In the genomic region with DNA sequence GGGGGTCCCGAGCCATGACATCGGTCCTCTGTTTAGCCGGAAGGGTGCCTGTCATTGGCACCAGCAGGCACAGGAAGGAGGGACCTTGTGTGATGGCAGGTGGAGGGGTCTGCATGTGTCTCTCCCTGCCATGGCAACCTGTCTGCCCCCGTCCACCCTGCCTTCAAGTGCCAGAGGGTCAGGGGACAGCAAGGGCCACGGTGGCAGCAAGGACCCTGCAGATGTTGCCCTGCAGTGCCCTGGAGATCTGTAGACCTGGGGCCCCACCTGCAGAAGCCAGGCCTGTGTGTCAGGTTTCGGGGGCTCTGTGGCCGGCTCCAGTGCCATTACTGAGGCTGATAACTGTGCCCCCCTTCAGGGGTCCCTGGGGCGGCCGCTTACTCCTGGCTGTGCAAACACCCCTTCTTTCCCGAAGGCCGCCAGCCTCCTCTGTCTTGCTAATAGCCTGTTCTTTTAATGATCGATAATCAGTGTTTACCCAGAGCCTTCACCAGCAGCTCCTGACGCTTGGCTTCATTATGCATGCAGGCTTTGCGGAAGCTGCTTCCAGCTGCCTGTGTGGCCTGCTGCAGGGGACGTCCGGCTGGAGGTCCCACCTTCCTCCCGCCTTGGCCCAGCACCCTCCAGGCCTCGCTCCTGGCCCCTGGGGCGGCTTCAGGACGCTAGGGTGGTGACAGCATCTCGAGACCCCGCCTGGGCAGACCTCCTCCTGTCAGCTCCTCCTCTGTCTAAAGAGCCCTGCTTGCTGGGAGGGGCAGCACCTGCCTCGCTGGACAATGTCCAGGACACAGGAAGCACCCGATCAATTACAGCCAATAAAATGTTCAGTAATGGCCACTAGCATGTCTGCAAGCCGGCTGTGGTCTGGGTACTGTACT, we compare ENCODE assay signal across 14 cellular contexts.
A peak's percentile ranks its signal among the peaks of the same experiment; 100 is the strongest.
DNase-seq lines count a peak whose midpoint lies in the region; ATAC-seq and TF ChIP-seq lines count a peak whose summit lies in the region.
"Had no signal": no experiment of that assay in that cellular context is flagged by ENCODE, and none has a peak within 500 bp of the region (broad histone marks: within the 10 kb centered on the region; RNA-seq: fewer than 3 reads in every experiment).

No MANE protein-coding gene starts in this region.

- intact Hi-C loops in body of pancreas (cut with DNase I): no loop called here

- H3K9ac ChIP-seq in liver (ENCODE audit: low read depth in 1 of 2, low read length in 2 of 2): no peak overlapping the region
- no peak overlapping the region for H3K9ac ChIP-seq in mesenchymal stem cell (ENCODE audit: low read length)

- H2AFZ ChIP-seq in mesenchymal stem cell (ENCODE audit: low read depth, low read length): no peak overlapping the region

- H3K79me1 ChIP-seq in mesenchymal stem cell (replicated peaks; ENCODE audit: low read length, poor library complexity, severe bottlenecking): no peaks in the 10 kb centered on the region

- H2BK15ac ChIP-seq in mesenchymal stem cell (ENCODE audit: low read depth, poor library complexity, severe bottlenecking): no peak overlapping the region

- H4K8ac ChIP-seq in mesenchymal stem cell (ENCODE audit: low read length): no peak overlapping the region

- no peak overlapping the region for H3K4ac ChIP-seq in mesenchymal stem cell (ENCODE audit: low read depth in 1 of 2, low read length in 2 of 2)

- no peak overlapping the region for H2AK5ac ChIP-seq in mesenchymal stem cell (ENCODE audit: low read length, severe bottlenecking)

- TF ChIP-seq POLR2A in body of pancreas (IDR thresholded peaks at IDR 0.05): peak in 1 of 3 donors; percentile 19

- peak; percentile 19 for DNase-seq in activated naive CD8-positive, alpha-beta T cell treated with anti-CD3 and anti-CD28 coated beads, Interleukin-2, amount 10 ng/mL, durations not matched to agents 7 days and 5 days
- no peak for DNase-seq in activated naive CD8-positive, alpha-beta T cell treated with anti-CD3 and anti-CD28 coated beads, Interleukin-2, amount 50 U/mL, for 24 hours
- DNase-seq in body of pancreas: peak; percentile 47 to 75 (median 69)
- DNase-seq in AG20443 (ENCODE audit: low spot score): no peak
- DNase-seq in mesenchymal stem cell: no peak
- DNase-seq in dedifferentiated amniotic fluid mesenchymal stem cell (ENCODE audit: extremely low spot score): no peak
- DNase-seq: activated B cell treated with CpG ODN at 0.5 μM for 24 hours; activated T-cell treated with anti-CD3 and anti-CD28 coated beads, Interleukin-2, amount 50 U/mL, for 24 hours; stimulated activated CD4-positive, alpha-beta T cell treated with anti-CD3 and anti-CD28 coated beads, Interleukin-2, amount 100 ng/mL, for 48 hours; stimulated activated naive CD8-positive, alpha-beta T cell treated with anti-CD3 and anti-CD28 coated beads, Interleukin-15, amount 100 ng/mL, for 72 hours had no signal

- POLR2A ChIA-PET in activated naive CD8-positive, alpha-beta T cell treated with anti-CD3 and anti-CD28 coated beads, Interleukin-2, amount 10 ng/mL, durations not matched to agents 7 days and 5 days (lab: Charles Lee): no interaction called here

- H3K36me3 ChIP-seq in body of pancreas (replicated peaks in 1 of 2; ENCODE audit: insufficient read depth in 1 of 2, low read depth in 2 of 2): no peaks in the 10 kb centered on the region
- H3K36me3 ChIP-seq in liver (ENCODE audit: control insufficient read depth in 4 of 4, insufficient read depth in 3 of 4, low read depth in 1 of 4, low read length in 3 of 4): no peaks in the 10 kb centered on the region
- no peaks in the 10 kb centered on the region for H3K36me3 ChIP-seq in mesenchymal stem cell (ENCODE audit: control insufficient read depth in 1 of 2, insufficient read depth in 2 of 2, low read depth in 1 of 2, low read length in 2 of 2)

- H3K27me3 ChIP-seq in body of pancreas (no peaks in the 10 kb centered on the region), liver (ENCODE audit: control insufficient read depth in 4 of 4, insufficient read depth in 4 of 4, low read length in 3 of 4) (peaks cover 0 to 2% (median 0%) of the 10 kb centered on the region in 4 donors), mesenchymal stem cell (ENCODE audit: control insufficient read depth in 1 of 2, insufficient read depth in 1 of 2, low read length in 2 of 2) (peaks cover 0 to 20% of the 10 kb centered on the region in 2 experiments)

- no peak overlapping the region for H3K4me3 ChIP-seq in body of pancreas
- H3K4me3 ChIP-seq in liver (ENCODE audit: low read depth in 1 of 3, low read length in 3 of 3): no peak overlapping the region
- H3K4me3 ChIP-seq in mesenchymal stem cell (ENCODE audit: insufficient read depth in 1 of 2, low read depth in 1 of 2, low read length in 2 of 2): no peak overlapping the region

- no peak overlapping the region for H4K91ac ChIP-seq in mesenchymal stem cell (ENCODE audit: low read length)

- no peak overlapping the region for H3K27ac Mint-ChIP-seq in activated naive CD8-positive, alpha-beta T cell treated with anti-CD3 and anti-CD28 coated beads, Interleukin-2, amount 10 ng/mL, durations not matched to agents 7 days and 5 days
- H3K27ac Mint-ChIP-seq in activated naive CD8-positive, alpha-beta T cell treated with anti-CD3 and anti-CD28 coated beads, Interleukin-2, amount 50 U/mL, for 24 hours: no peak overlapping the region
- H3K27ac Mint-ChIP-seq: activated B cell treated with CpG ODN at 0.5 μM for 24 hours; activated T-cell treated with anti-CD3 and anti-CD28 coated beads, Interleukin-2, amount 50 U/mL, for 24 hours; nephron; stimulated activated naive CD8-positive, alpha-beta T cell treated with anti-CD3 and anti-CD28 coated beads, Interleukin-15, amount 100 ng/mL, for 72 hours had no signal

- no peak overlapping the region for H2BK120ac ChIP-seq in mesenchymal stem cell (ENCODE audit: low read depth, low read length)

- peaks cover 9% of the 10 kb centered on the region for H3K9me3 Mint-ChIP-seq in activated naive CD8-positive, alpha-beta T cell treated with anti-CD3 and anti-CD28 coated beads, Interleukin-2, amount 10 ng/mL, durations not matched to agents 7 days and 5 days
- H3K9me3 Mint-ChIP-seq in activated naive CD8-positive, alpha-beta T cell treated with anti-CD3 and anti-CD28 coated beads, Interleukin-2, amount 50 U/mL, for 24 hours: peaks cover 10% of the 10 kb centered on the region
- H3K9me3 Mint-ChIP-seq: activated T-cell treated with anti-CD3 and anti-CD28 coated beads, Interleukin-2, amount 50 U/mL, for 24 hours; nephron had no signal

- H3K4me1 ChIP-seq in body of pancreas (peaks cover 16% of the 10 kb centered on the region), liver (ENCODE audit: control insufficient read depth in 4 of 4, insufficient read depth in 4 of 4, low read length in 3 of 4) (peaks cover 4 to 15% (median 13%) of the 10 kb centered on the region in 4 donors), mesenchymal stem cell (ENCODE audit: control insufficient read depth, insufficient read depth, low read depth, low read length) (no peaks in the 10 kb centered on the region)

- H3K27ac ChIP-seq in body of pancreas: peak overlapping the region in 2 of 4 donors; percentile 21 to 39
- no peak overlapping the region for H3K27ac ChIP-seq in liver (ENCODE audit: low read depth in 1 of 2, low read length in 2 of 2)
- H3K27ac ChIP-seq in mesenchymal stem cell (ENCODE audit: low read length, poor library complexity, severe bottlenecking): no peak overlapping the region

- 9 to 29% methylated on average over 8 to 21 of the region's 25 CpGs for WGBS in body of pancreas, 2 donors
- 28% methylated on average over 25 of the region's 25 CpGs for WGBS in liver
- WGBS in mesenchymal stem cell: 23% methylated on average over 24 of the region's 25 CpGs

- no peak overlapping the region for H3K23ac ChIP-seq in mesenchymal stem cell (ENCODE audit: low read length in 2 of 2)

- H3K36me3 Mint-ChIP-seq in activated naive CD8-positive, alpha-beta T cell treated with anti-CD3 and anti-CD28 coated beads, Interleukin-2, amount 10 ng/mL, durations not matched to agents 7 days and 5 days: no peaks in the 10 kb centered on the region
- no peaks in the 10 kb centered on the region for H3K36me3 Mint-ChIP-seq in activated naive CD8-positive, alpha-beta T cell treated with anti-CD3 and anti-CD28 coated beads, Interleukin-2, amount 50 U/mL, for 24 hours (ENCODE audit: low read depth)
- H3K36me3 Mint-ChIP-seq: brain had no signal

- no peaks in the 10 kb centered on the region for H3K27me3 Mint-ChIP-seq in activated naive CD8-positive, alpha-beta T cell treated with anti-CD3 and anti-CD28 coated beads, Interleukin-2, amount 10 ng/mL, durations not matched to agents 7 days and 5 days
- H3K27me3 Mint-ChIP-seq in activated naive CD8-positive, alpha-beta T cell treated with anti-CD3 and anti-CD28 coated beads, Interleukin-2, amount 50 U/mL, for 24 hours: peaks cover 4% of the 10 kb centered on the region

- H3K4me1 Mint-ChIP-seq in activated naive CD8-positive, alpha-beta T cell treated with anti-CD3 and anti-CD28 coated beads, Interleukin-2, amount 10 ng/mL, durations not matched to agents 7 days and 5 days: no peaks in the 10 kb centered on the region
- H3K4me1 Mint-ChIP-seq in activated naive CD8-positive, alpha-beta T cell treated with anti-CD3 and anti-CD28 coated beads, Interleukin-2, amount 50 U/mL, for 24 hours: no peaks in the 10 kb centered on the region
- H3K4me1 Mint-ChIP-seq: activated B cell treated with CpG ODN at 0.5 μM for 24 hours; stimulated activated naive CD8-positive, alpha-beta T cell treated with anti-CD3 and anti-CD28 coated beads, Interleukin-15, amount 100 ng/mL, for 72 hours had no signal

- ATAC-seq in activated naive CD8-positive, alpha-beta T cell treated with anti-CD3 and anti-CD28 coated beads, Interleukin-2, amount 10 ng/mL, durations not matched to agents 7 days and 5 days (ENCODE audit: low read depth): no peak
- ATAC-seq in activated naive CD8-positive, alpha-beta T cell treated with anti-CD3 and anti-CD28 coated beads, Interleukin-2, amount 50 U/mL, for 24 hours: no peak
- ATAC-seq in body of pancreas: peak; percentile 74
- ATAC-seq in HG02763 (IDR thresholded peaks at IDR 0.05; ENCODE audit: unreplicated experiment): no peak
- ATAC-seq: stimulated activated naive CD8-positive, alpha-beta T cell treated with anti-CD3 and anti-CD28 coated beads, Interleukin-15, amount 100 ng/mL, for 72 hours had no signal

- TF ChIP-seq CTCF in body of pancreas (IDR thresholded peaks at IDR 0.05) (no peak), liver (IDR thresholded peaks at IDR 0.05; ENCODE audit: low read depth, low read length, missing input control) (no peak)

- no peak overlapping the region for H3K4me2 ChIP-seq in mesenchymal stem cell (ENCODE audit: low read length, poor library complexity, severe bottlenecking)

- H3K9me3 ChIP-seq in body of pancreas: no peaks in the 10 kb centered on the region
- H3K9me3 ChIP-seq in liver (ENCODE audit: control insufficient read depth in 4 of 4, low read length in 3 of 4): no peaks in the 10 kb centered on the region
- H3K9me3 ChIP-seq in mesenchymal stem cell (ENCODE audit: control insufficient read depth, low read length): no peaks in the 10 kb centered on the region

- no peak overlapping the region for H3K18ac ChIP-seq in mesenchymal stem cell (ENCODE audit: low read depth in 1 of 2, low read length in 2 of 2)

- no peak overlapping the region for H3K14ac ChIP-seq in mesenchymal stem cell (ENCODE audit: low read length in 2 of 2)

- no peak overlapping the region for H3K4me3 Mint-ChIP-seq in activated naive CD8-positive, alpha-beta T cell treated with anti-CD3 and anti-CD28 coated beads, Interleukin-2, amount 10 ng/mL, durations not matched to agents 7 days and 5 days
- H3K4me3 Mint-ChIP-seq in activated naive CD8-positive, alpha-beta T cell treated with anti-CD3 and anti-CD28 coated beads, Interleukin-2, amount 50 U/mL, for 24 hours: no peak overlapping the region
- H3K4me3 Mint-ChIP-seq: activated B cell treated with CpG ODN at 0.5 μM for 24 hours; activated T-cell treated with anti-CD3 and anti-CD28 coated beads, Interleukin-2, amount 50 U/mL, for 24 hours; nephron; stimulated activated naive CD8-positive, alpha-beta T cell treated with anti-CD3 and anti-CD28 coated beads, Interleukin-15, amount 100 ng/mL, for 72 hours had no signal

- H2BK5ac ChIP-seq in mesenchymal stem cell (ENCODE audit: low read depth, low read length, poor library complexity, severe bottlenecking): no peak overlapping the region

- H2BK12ac ChIP-seq in mesenchymal stem cell (ENCODE audit: low read length in 2 of 2): no peak overlapping the region

- no peak for TF ChIP-seq RAD21 in liver (IDR thresholded peaks at IDR 0.05)

Comparison
In these comparisons a context has a peak if more than half of its experiments do, and no peak if none do; other contexts are left out.
1. DNase-seq: peak in activated naive CD8-positive, alpha-beta T cell treated with anti-CD3 and anti-CD28 coated beads, Interleukin-2, amount 10 ng/mL, durations not matched to agents 7 days and 5 days (single experiment) and body of pancreas (4 of 4); none in activated naive CD8-positive, alpha-beta T cell treated with anti-CD3 and anti-CD28 coated beads, Interleukin-2, amount 50 U/mL, for 24 hours (single experiment), AG20443 (single experiment), mesenchymal stem cell (single experiment) and dedifferentiated amniotic fluid mesenchymal stem cell (single experiment).